1 cellular context compared by ENCODE assay signal in the genomic region with DNA sequence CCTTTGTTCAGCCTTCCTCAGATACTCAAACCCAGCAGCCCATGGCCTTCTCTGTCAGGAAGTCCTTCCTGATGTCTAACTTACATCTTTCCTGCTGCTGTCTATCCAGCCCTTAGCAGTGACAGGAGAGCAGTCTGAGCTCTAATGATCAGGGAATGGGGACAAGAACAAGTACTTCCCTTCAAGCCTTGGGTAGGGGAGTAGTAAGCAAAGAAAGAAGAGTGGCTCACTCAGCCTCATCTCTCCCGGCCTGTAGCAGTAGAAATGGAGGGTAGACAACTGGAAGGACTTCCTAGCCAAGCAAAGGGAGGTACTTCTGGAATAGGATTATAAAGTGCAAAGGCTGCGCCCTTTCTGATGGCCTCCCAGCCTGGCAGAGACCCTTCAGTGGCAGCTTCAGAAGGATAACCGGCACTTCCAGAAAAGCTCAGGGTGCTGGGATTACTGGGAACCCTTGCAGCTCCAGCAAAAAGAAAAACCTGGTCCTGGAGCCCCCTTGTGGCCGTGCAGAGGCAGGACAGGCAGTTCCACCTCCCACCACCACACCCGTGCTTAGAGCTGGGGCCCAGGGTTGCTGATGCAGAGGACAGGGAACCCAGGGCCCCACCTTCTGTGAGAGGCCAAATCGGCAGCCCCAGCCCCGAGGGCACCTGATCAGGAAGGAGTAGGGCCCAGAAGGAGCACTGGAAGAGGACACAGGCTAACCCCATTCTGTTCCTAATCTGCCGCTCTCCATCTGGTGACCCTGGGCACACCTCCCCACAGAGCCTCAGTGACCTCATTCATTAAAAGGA.
TF ChIP-seq lines count a peak whose summit lies in the region.

No MANE protein-coding gene starts in this region.

TF ChIP-seq in H1, 55 proteins besides CTCF, POLR2A, EP300 and RAD21 (continued from another document):
- TF ChIP-seq RNF2 (IDR thresholded peaks at IDR 0.05; ENCODE audit: borderline replicate concordance, low read depth, low read length, missing control alignments, poor library complexity, severe bottlenecking) (no peak), MAFK (IDR thresholded peaks at IDR 0.05; ENCODE audit: low read depth, low read length) (no peak), ATF2 (IDR thresholded peaks at IDR 0.05; ENCODE audit: low read length) (no peak), BRCA1 (IDR thresholded peaks at IDR 0.05; ENCODE audit: low read depth, low read length) (no peak), SAP30 (IDR thresholded peaks at IDR 0.05; ENCODE audit: insufficient read depth, insufficient replicate concordance, low read length) (no peak), KDM1A (IDR thresholded peaks at IDR 0.05; ENCODE audit: borderline replicate concordance, low read length) (peak; percentile 90), SP4 (IDR thresholded peaks at IDR 0.05; ENCODE audit: low read length) (no peak), TBP (IDR thresholded peaks at IDR 0.05; ENCODE audit: low read depth, low read length) (no peak), TAF1 (IDR thresholded peaks at IDR 0.05; ENCODE audit: low read depth, low read length) (no peak), SIN3A (conservative IDR thresholded peaks at IDR 0.05 in 1 of 2, IDR thresholded peaks at IDR 0.05 in 1 of 2; ENCODE audit: low read depth in 1 of 2, low read length in 2 of 2) (no peak), EGR1 (IDR thresholded peaks at IDR 0.05; ENCODE audit: borderline replicate concordance, low read depth, low read length) (no peak), CHD1 (IDR thresholded peaks at IDR 0.05; ENCODE audit: low read depth, low read length) (no peak), JUND (IDR thresholded peaks at IDR 0.05; ENCODE audit: low read length) (no peak), RBBP5 (IDR thresholded peaks at IDR 0.05; ENCODE audit: borderline replicate concordance, low read depth, low read length) (no peak), SIRT6 (IDR thresholded peaks at IDR 0.05; ENCODE audit: low read length) (no peak), ASH2L (IDR thresholded peaks at IDR 0.05; ENCODE audit: low read length) (no peak), CBX8 (IDR thresholded peaks at IDR 0.05; ENCODE audit: borderline replicate concordance, low read depth, low read length) (no peak), ATF3 (IDR thresholded peaks at IDR 0.05; ENCODE audit: insufficient read depth, low read depth, low read length) (0 out of 2 replicates have a peak, but pooled peaks have one; percentile 31), POLR2AphosphoS5 (IDR thresholded peaks at IDR 0.05; ENCODE audit: low read depth, low read length) (no peak), HDAC2 (IDR thresholded peaks at IDR 0.05; ENCODE audit: borderline replicate concordance in 1 of 2, low read depth in 2 of 2, low read length in 2 of 2) (peak in 1 of 2 experiments; percentile 97; a peak in 2 of 4 replicates)
